Comparison of ENCODE assay signal across 8 cellular contexts in genomic region chr11:9231848-9232177, GRCh38. TPM values are rescaled to one million over a fixed set of nuclear protein-coding genes. Genes with fewer than 3 reads are reported as not detected.
A peak's percentile ranks its signal among the peaks of the same experiment; 100 is the strongest.
DNase-seq lines count a peak whose midpoint lies in the region; ATAC-seq and TF ChIP-seq lines count a peak whose summit lies in the region.

No MANE protein-coding gene starts in this region.

- peaks cover 0 to 52% (median 27%) of the 10 kb centered on the region in 11 experiments; a peak in 19 of 22 replicates for H3K36me3 ChIP-seq in BLaER1 treated with 17β-estradiol and CSF1 and Interleukin-3, amounts not matched to agents 10 nM and 100 nM
- H3K36me3 ChIP-seq in hepatocyte (replicated peaks; ENCODE audit: insufficient read depth, low read depth) = no peaks in the 10 kb centered on the region

- peaks cover 97% of the 10 kb centered on the region for H3K79me2 ChIP-seq in hepatocyte

- peak overlapping the region in 9 of 11 experiments; percentile 3 to 57 (median 49); a peak in 14 of 22 replicates for H3K27ac ChIP-seq in BLaER1 treated with 17β-estradiol and CSF1 and Interleukin-3, amounts not matched to agents 10 nM and 100 nM
- H3K27ac ChIP-seq in hepatocyte (peak overlapping the region; percentile 46), substantia nigra (ENCODE audit: low read depth, low read length, poor library complexity, severe bottlenecking) (peak overlapping the region; percentile 86)

- TF ChIP-seq CTCF in hepatocyte (IDR thresholded peaks at IDR 0.05; ENCODE audit: poor library complexity) = no peak

- no peak overlapping the region for H2AFZ ChIP-seq in hepatocyte

- peaks cover 21 to 71% (median 32%) of the 10 kb centered on the region in 10 experiments for H3K4me1 ChIP-seq in BLaER1 treated with 17β-estradiol and CSF1 and Interleukin-3, amounts not matched to agents 10 nM and 100 nM
- H3K4me1 ChIP-seq in hepatocyte (ENCODE audit: insufficient read depth) = peaks cover 16% of the 10 kb centered on the region

- H3K4me3 ChIP-seq in BLaER1 treated with 17β-estradiol and CSF1 and Interleukin-3, amounts not matched to agents 10 nM and 100 nM = peak overlapping the region in 4 of 10 experiments; percentile 39 to 49 (median 46); a peak in 7 of 20 replicates
- H3K4me3 ChIP-seq in hepatocyte = no peak overlapping the region

- H3K4me2 ChIP-seq in BLaER1 treated with 17β-estradiol and CSF1 and Interleukin-3, amounts not matched to agents 10 nM and 100 nM = peak overlapping the region; percentile 57 to 98 (median 76); a peak in 18 of 22 replicates
- peak overlapping the region; percentile 63 for H3K4me2 ChIP-seq in hepatocyte

- peaks cover 11% of the 10 kb centered on the region for H3K9me3 Mint-ChIP-seq in activated CD8-positive, alpha-beta T cell treated with anti-CD3 and anti-CD28 coated beads, Interleukin-2, amount 10 ng/mL, durations not matched to agents 7 days and 5 days (ENCODE audit: insufficient read depth)

- peaks cover 22% of the 10 kb centered on the region for H3K36me3 Mint-ChIP-seq in activated CD8-positive, alpha-beta T cell treated with anti-CD3 and anti-CD28 coated beads, Interleukin-2, amount 10 ng/mL, durations not matched to agents 7 days and 5 days (ENCODE audit: low read depth)

- peaks cover 53% of the 10 kb centered on the region for H3K4me1 Mint-ChIP-seq in activated CD8-positive, alpha-beta T cell treated with anti-CD3 and anti-CD28 coated beads, Interleukin-2, amount 10 ng/mL, durations not matched to agents 7 days and 5 days (ENCODE audit: low read depth)

- peak; percentile 35 for DNase-seq in activated CD8-positive, alpha-beta T cell treated with anti-CD3 and anti-CD28 coated beads, Interleukin-2, amount 10 ng/mL, durations not matched to agents 7 days and 5 days
- no peak for DNase-seq in hepatocyte (ENCODE audit: low spot score)
- DNase-seq in substantia nigra (lab: John Stamatoyannopoulos, UW) = peak in 13 of 49 donors; percentile 4 to 67 (median 22)
- DNase-seq in SW 1271 (lab: John Stamatoyannopoulos, UW) = no peak
- no peak for DNase-seq in GM19238 (ENCODE audit: insufficient read length, low spot score)

- CTCF ChIA-PET in activated CD8-positive, alpha-beta T cell treated with anti-CD3 and anti-CD28 coated beads, Interleukin-2, amount 10 ng/mL, durations not matched to agents 7 days and 5 days (lab: Charles Lee) = interaction anchor here (1.0 to 1.5 kb wide), 5 partner anchors 13 to 275 kb away, joined by 3 to 4 read pairs (median 3); no protein-coding TSS in a partner anchor

- H3K27ac Mint-ChIP-seq in activated CD8-positive, alpha-beta T cell treated with anti-CD3 and anti-CD28 coated beads, Interleukin-2, amount 10 ng/mL, durations not matched to agents 7 days and 5 days = peak overlapping the region; percentile 80

- peak overlapping the region in 8 of 11 experiments; percentile 25 to 73 (median 50); a peak in 12 of 22 replicates for H3K9ac ChIP-seq in BLaER1 treated with 17β-estradiol and CSF1 and Interleukin-3, amounts not matched to agents 10 nM and 100 nM

- ATAC-seq in HG02642 (IDR thresholded peaks at IDR 0.05; ENCODE audit: poor library complexity, unreplicated experiment) (peak; percentile 42), HG03460 (IDR thresholded peaks at IDR 0.05; ENCODE audit: unreplicated experiment) (no peak)
- peak; percentile 65 for ATAC-seq in activated CD8-positive, alpha-beta T cell treated with anti-CD3 and anti-CD28 coated beads, Interleukin-2, amount 10 ng/mL, durations not matched to agents 7 days and 5 days

- H3K4me3 Mint-ChIP-seq in activated CD8-positive, alpha-beta T cell treated with anti-CD3 and anti-CD28 coated beads, Interleukin-2, amount 10 ng/mL, durations not matched to agents 7 days and 5 days = peak overlapping the region; percentile 80

- no peaks in the 10 kb centered on the region for H3K27me3 ChIP-seq in BLaER1 treated with 17β-estradiol and CSF1 and Interleukin-3, amounts not matched to agents 10 nM and 100 nM
- no peaks in the 10 kb centered on the region for H3K27me3 ChIP-seq in hepatocyte

- peaks cover 0 to 27% (median 23%) of the 10 kb centered on the region in 11 experiments; a peak in 18 of 22 replicates for H3K9me3 ChIP-seq in BLaER1 treated with 17β-estradiol and CSF1 and Interleukin-3, amounts not matched to agents 10 nM and 100 nM (replicated peaks in 1 of 11)
- H3K9me3 ChIP-seq in hepatocyte (ENCODE audit: low read depth) = no peaks in the 10 kb centered on the region

- peaks cover 65 to 100% (median 96%) of the 10 kb centered on the region in 11 experiments for H4K20me1 ChIP-seq in BLaER1 treated with 17β-estradiol and CSF1 and Interleukin-3, amounts not matched to agents 10 nM and 100 nM
- H4K20me1 ChIP-seq in hepatocyte (ENCODE audit: insufficient read depth, poor library complexity, severe bottlenecking) = peaks cover 35% of the 10 kb centered on the region

- no peaks in the 10 kb centered on the region for H3K27me3 Mint-ChIP-seq in activated CD8-positive, alpha-beta T cell treated with anti-CD3 and anti-CD28 coated beads, Interleukin-2, amount 10 ng/mL, durations not matched to agents 7 days and 5 days (ENCODE audit: low read depth)

- 9% methylated on average over 1 of the region's 1 CpG for WGBS in hepatocyte (ENCODE audit: low lambda C conversion rate, missing lambda C conversion rate)

- POLR2A ChIA-PET in activated CD8-positive, alpha-beta T cell treated with anti-CD3 and anti-CD28 coated beads, Interleukin-2, amount 10 ng/mL, durations not matched to agents 7 days and 5 days (lab: Charles Lee) = interaction anchor here (0.6 to 1.5 kb wide), 3 partner anchors 33 to 259 kb away, joined by 4 read pairs; partner anchors contain the start of gene ZNF143

- H3K9me2 ChIP-seq in hepatocyte (replicated peaks; ENCODE audit: insufficient read depth) = no peaks in the 10 kb centered on the region

RNA-seq across cellular contexts. Expression of gene DENND5A, which starts 33.3 kb away (rescaled TPM):
- total RNA-seq in activated CD8-positive, alpha-beta T cell treated with anti-CD3 and anti-CD28 coated beads, Interleukin-2, amount 10 ng/mL, durations not matched to agents 7 days and 5 days = 10 to 100 TPM; 78.5 to 81.1 TPM
- 45.3 and 56.4 TPM in 2 replicates for total RNA-seq in hepatocyte
- polyA plus RNA-seq in hepatocyte = 29.7 and 29.9 TPM in 2 replicates
